ENCODE assay signal across 8 cellular contexts in genomic region chr7:113421696-113422330, GRCh38.
DNase-seq lines count a peak whose midpoint lies in the region; ATAC-seq and TF ChIP-seq lines count a peak whose summit lies in the region.

No MANE protein-coding gene starts in this region.

- H3K4me3 Mint-ChIP-seq in natural killer cell: no peak overlapping the region
- no peak overlapping the region for H3K4me3 Mint-ChIP-seq in stimulated activated naive B cell treated with anti-CD40 and anti-IgM and Interleukin-4, amounts not matched to agents 10 μg/mL and 1 μg/mL and 100 μg/mL, for 72 hours

- H3K4me3 ChIP-seq in Jurkat, Clone E6-1 (ENCODE audit: low read length): no peak overlapping the region
- H3K4me3 ChIP-seq in esophagus muscularis mucosa: no peak overlapping the region

- WGBS in esophagus muscularis mucosa: 28% methylated on average over 4 of the region's 4 CpGs

- no peaks in the 10 kb centered on the region for H3K9me3 Mint-ChIP-seq in natural killer cell
- H3K9me3 Mint-ChIP-seq in stimulated activated naive B cell treated with anti-CD40 and anti-IgM and Interleukin-4, amounts not matched to agents 10 μg/mL and 1 μg/mL and 100 μg/mL, for 72 hours: no peaks in the 10 kb centered on the region

- intact Hi-C loops in esophagus muscularis mucosa (cut with DNase I) (loop anchor here (5.0 to 10.0 kb wide), 3 partner anchors 267 to 870 kb away; no protein-coding TSS in a partner anchor), natural killer cell (cut with micrococcal nuclease) (loop anchor here (2.0 kb wide), 1 partner anchor 1679 kb away; no protein-coding TSS in a partner anchor)

- peaks cover 5% of the 10 kb centered on the region in 2 donors for H3K4me1 Mint-ChIP-seq in natural killer cell
- peaks cover 2 to 5% of the 10 kb centered on the region in 2 donors for H3K4me1 Mint-ChIP-seq in stimulated activated naive B cell treated with anti-CD40 and anti-IgM and Interleukin-4, amounts not matched to agents 10 μg/mL and 1 μg/mL and 100 μg/mL, for 72 hours

- H3K9me3 ChIP-seq in esophagus muscularis mucosa: no peaks in the 10 kb centered on the region

- peak; percentile 70 to 80 (median 78) for TF ChIP-seq CTCF in esophagus muscularis mucosa (IDR thresholded peaks at IDR 0.05)
- TF ChIP-seq CTCF in natural killer cell (IDR thresholded peaks at IDR 0.05): peak; percentile 54

- H3K27ac ChIP-seq in esophagus muscularis mucosa (replicated peaks in 1 of 4): no peak overlapping the region

- no peak for TF ChIP-seq POLR2A in esophagus muscularis mucosa (IDR thresholded peaks at IDR 0.05; ENCODE audit: low read depth)

- H3K27me3 ChIP-seq in esophagus muscularis mucosa: no peaks in the 10 kb centered on the region

- peak; percentile 41 for DNase-seq in DMS79 treated with DMSO at 0.1 percent for 48 hours (lab: John Stamatoyannopoulos, UW)
- DNase-seq in Jurkat, Clone E6-1 (ENCODE audit: low read depth, low spot score): peak; percentile 83
- DNase-seq in OCI-M1 (lab: John Stamatoyannopoulos, UW): peak; percentile 92
- peak; percentile 72 for DNase-seq in activated T-cell treated with anti-CD3 and anti-CD28 coated beads for 24 hours (ENCODE audit: low read depth)
- DNase-seq in esophagus muscularis mucosa (ENCODE audit: extremely low spot score): peak; percentile 94
- peak; percentile 29 for DNase-seq in natural killer cell
- DNase-seq in stimulated activated naive B cell treated with anti-CD40 and anti-IgM and Interleukin-4, amounts not matched to agents 10 μg/mL and 1 μg/mL and 100 μg/mL, for 72 hours: peak; percentile 69

- no peak for TF ChIP-seq EP300 in esophagus muscularis mucosa (IDR thresholded peaks at IDR 0.05)

- peak; percentile 99 for ATAC-seq in GM21737 (IDR thresholded peaks at IDR 0.05; ENCODE audit: unreplicated experiment)
- ATAC-seq in natural killer cell: peak; percentile 76 to 82 (median 76)
- ATAC-seq in stimulated activated naive B cell treated with anti-CD40 and anti-IgM and Interleukin-4, amounts not matched to agents 10 μg/mL and 1 μg/mL and 100 μg/mL, for 72 hours (replicated peaks): peak; percentile 96 to 99

- H3K4me1 ChIP-seq in esophagus muscularis mucosa: no peaks in the 10 kb centered on the region

- no peak overlapping the region for H3K27ac Mint-ChIP-seq in natural killer cell
- H3K27ac Mint-ChIP-seq in stimulated activated naive B cell treated with anti-CD40 and anti-IgM and Interleukin-4, amounts not matched to agents 10 μg/mL and 1 μg/mL and 100 μg/mL, for 72 hours: no peak overlapping the region

- no peaks in the 10 kb centered on the region for H3K36me3 Mint-ChIP-seq in natural killer cell
- H3K36me3 Mint-ChIP-seq in stimulated activated naive B cell treated with anti-CD40 and anti-IgM and Interleukin-4, amounts not matched to agents 10 μg/mL and 1 μg/mL and 100 μg/mL, for 72 hours: no peaks in the 10 kb centered on the region

- no peaks in the 10 kb centered on the region for H3K36me3 ChIP-seq in esophagus muscularis mucosa

- no peaks in the 10 kb centered on the region for H3K27me3 Mint-ChIP-seq in natural killer cell (ENCODE audit: low read depth in 2 of 2)
- peaks cover 3 to 5% of the 10 kb centered on the region in 2 donors for H3K27me3 Mint-ChIP-seq in stimulated activated naive B cell treated with anti-CD40 and anti-IgM and Interleukin-4, amounts not matched to agents 10 μg/mL and 1 μg/mL and 100 μg/mL, for 72 hours

Comparison
In these comparisons a context has a peak if more than half of its experiments do, and no peak if none do; other contexts are left out.
1. DNase-seq: peak in every context shown above with its lines; median percentile 94 in esophagus muscularis mucosa; 92 in OCI-M1; 83 in Jurkat, Clone E6-1; 72 in activated T-cell treated with anti-CD3 and anti-CD28 coated beads for 24 hours; 69 in stimulated activated naive B cell treated with anti-CD40 and anti-IgM and Interleukin-4, amounts not matched to agents 10 μg/mL and 1 μg/mL and 100 μg/mL, for 72 hours; 41 in DMS79 treated with DMSO at 0.1 percent for 48 hours; 29 in natural killer cell.